In the genomic region with DNA sequence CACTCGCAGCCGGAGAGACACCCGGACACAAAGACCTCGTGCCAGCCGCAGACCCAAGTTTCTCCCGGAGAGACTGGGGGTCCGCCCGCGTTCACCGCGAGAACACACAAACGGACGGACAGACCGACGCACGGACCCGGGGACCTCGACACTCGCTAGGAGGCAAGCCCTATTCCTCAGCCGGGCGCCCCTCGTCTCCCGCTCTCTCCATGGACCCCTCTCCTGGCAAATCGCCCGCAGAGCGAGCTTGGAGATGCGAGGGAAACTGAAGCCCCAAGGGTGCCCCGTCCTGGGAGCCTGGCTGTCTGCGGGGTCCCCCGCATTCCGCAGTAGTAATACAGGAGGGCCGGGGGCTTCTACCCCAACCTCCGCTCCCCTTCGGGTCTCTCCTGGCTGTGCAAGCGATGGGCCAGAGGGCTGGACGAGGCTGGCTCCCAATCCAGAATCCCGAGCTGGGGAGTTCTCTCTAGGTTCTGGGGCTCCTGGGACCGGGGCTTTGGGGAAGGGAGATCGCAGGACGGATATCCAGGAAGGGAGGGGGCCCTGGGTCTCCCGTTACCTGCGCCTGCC, we compare ENCODE assay signal across 9 cellular contexts. TPM values are rescaled to one million over a fixed set of nuclear protein-coding genes. Genes with fewer than 3 reads are reported as not detected.
A peak's percentile ranks its signal among the peaks of the same experiment; 100 is the strongest.
DNase-seq lines count a peak whose midpoint lies in the region; ATAC-seq and TF ChIP-seq lines count a peak whose summit lies in the region.
"Had no signal": no experiment of that assay in that cellular context is flagged by ENCODE, and none has a peak within 500 bp of the region (broad histone marks: within the 10 kb centered on the region; RNA-seq: fewer than 3 reads in every experiment).

No MANE protein-coding gene starts in this region.

- peaks cover 54% of the 10 kb centered on the region for H3K27me3 Mint-ChIP-seq in activated T-helper 1 cell treated with anti-CD3 and anti-CD28 coated beads, Interleukin-12 subunit alpha, Interleukin-12 subunit beta, Interleukin-2, Interleukin-4 antibody, amounts not matched to agents 30 ng/mL and 10 ng/mL and 1 ng/mL, durations not matched to agents 14 hours and 24 hours and 36 hours (ENCODE audit: insufficient read depth)

- H3K4me1 ChIP-seq in right cardiac atrium (ENCODE audit: control insufficient read depth, insufficient read depth, low read length): peaks cover 2% of the 10 kb centered on the region
- peaks cover 0 to 35% (median 30%) of the 10 kb centered on the region in 4 donors for H3K4me1 ChIP-seq in sigmoid colon
- H3K4me1 ChIP-seq in thyroid gland: peaks cover 13 to 24% of the 10 kb centered on the region in 2 donors

- under 1% methylated on average over 42 of the region's 42 CpGs for WGBS in right cardiac atrium
- 1 to 4% methylated on average over 42 of the region's 42 CpGs for WGBS in sigmoid colon, 2 donors
- 0% methylated on average over 4 to 26 of the region's 42 CpGs for WGBS in thyroid gland, 2 donors

- DNase-seq in GM13977 (ENCODE audit: low spot score) (peak; percentile 46), SK-N-DZ (ENCODE audit: low spot score) (peak; percentile 23), right cardiac atrium (peak in 2 of 3 donors; percentile 51 to 53), sigmoid colon (no peak), superior temporal gyrus (ENCODE audit: extremely low spot score) (no peak), thyroid gland (no peak)
- DNase-seq in activated T-helper 1 cell treated with anti-CD3 and anti-CD28 coated beads, Interleukin-12 subunit alpha, Interleukin-12 subunit beta, Interleukin-2, Interleukin-4 antibody, amounts not matched to agents 30 ng/mL and 10 ng/mL and 1 ng/mL, durations not matched to agents 14 hours and 24 hours and 36 hours (ENCODE audit: low spot score): no peak
- DNase-seq: activated CD4-positive, CD25-positive, alpha-beta regulatory T cell treated with anti-CD3 and anti-CD28 coated beads, Interleukin-2, amount 50 U/mL, for 72 hours; NCI-H2107 had no signal

- no peaks in the 10 kb centered on the region for H3K36me3 Mint-ChIP-seq in activated T-helper 1 cell treated with anti-CD3 and anti-CD28 coated beads, Interleukin-12 subunit alpha, Interleukin-12 subunit beta, Interleukin-2, Interleukin-4 antibody, amounts not matched to agents 30 ng/mL and 10 ng/mL and 1 ng/mL, durations not matched to agents 14 hours and 24 hours and 36 hours (ENCODE audit: low read depth)

- no peaks in the 10 kb centered on the region for H3K27me3 ChIP-seq in right cardiac atrium (ENCODE audit: control insufficient read depth, insufficient read depth)
- peaks cover 39 to 85% (median 70%) of the 10 kb centered on the region in 3 donors for H3K27me3 ChIP-seq in sigmoid colon
- peaks cover 28% of the 10 kb centered on the region for H3K27me3 ChIP-seq in thyroid gland

- no peaks in the 10 kb centered on the region for H3K4me1 Mint-ChIP-seq in activated T-helper 1 cell treated with anti-CD3 and anti-CD28 coated beads, Interleukin-12 subunit alpha, Interleukin-12 subunit beta, Interleukin-2, Interleukin-4 antibody, amounts not matched to agents 30 ng/mL and 10 ng/mL and 1 ng/mL, durations not matched to agents 14 hours and 24 hours and 36 hours (ENCODE audit: low read depth)

- no peaks in the 10 kb centered on the region for H3K9me3 Mint-ChIP-seq in activated T-helper 1 cell treated with anti-CD3 and anti-CD28 coated beads, Interleukin-12 subunit alpha, Interleukin-12 subunit beta, Interleukin-2, Interleukin-4 antibody, amounts not matched to agents 30 ng/mL and 10 ng/mL and 1 ng/mL, durations not matched to agents 14 hours and 24 hours and 36 hours

- peak in 1 of 2 donors; percentile 12 for ATAC-seq in right cardiac atrium

- no peak overlapping the region for H3K27ac ChIP-seq in right cardiac atrium (ENCODE audit: low read length)
- H3K27ac ChIP-seq in sigmoid colon: no peak overlapping the region
- H3K27ac ChIP-seq in thyroid gland: no peak overlapping the region

- TF ChIP-seq CTCF in GM13977 (IDR thresholded peaks at IDR 0.05; ENCODE audit: extremely low read depth, insufficient read depth, missing control alignments): no peak
- no peak for TF ChIP-seq CTCF in sigmoid colon (IDR thresholded peaks at IDR 0.05)
- no peak for TF ChIP-seq CTCF in thyroid gland (IDR thresholded peaks at IDR 0.05)

- H3K4me3 ChIP-seq in right cardiac atrium (ENCODE audit: low read length): peak overlapping the region; percentile 48
- H3K4me3 ChIP-seq in sigmoid colon: peak overlapping the region; percentile 24 to 53 (median 42)
- H3K4me3 ChIP-seq in thyroid gland (replicated peaks in 1 of 3): peak overlapping the region in 1 of 3 donors; percentile 4

- no peak overlapping the region for H3K4me3 Mint-ChIP-seq in activated T-helper 1 cell treated with anti-CD3 and anti-CD28 coated beads, Interleukin-12 subunit alpha, Interleukin-12 subunit beta, Interleukin-2, Interleukin-4 antibody, amounts not matched to agents 30 ng/mL and 10 ng/mL and 1 ng/mL, durations not matched to agents 14 hours and 24 hours and 36 hours

- TF ChIP-seq EP300 in sigmoid colon (IDR thresholded peaks at IDR 0.05): no peak

- H3K9me3 ChIP-seq in right cardiac atrium (ENCODE audit: control insufficient read depth, low read length): no peaks in the 10 kb centered on the region
- H3K9me3 ChIP-seq in sigmoid colon: no peaks in the 10 kb centered on the region
- H3K9me3 ChIP-seq in thyroid gland: no peaks in the 10 kb centered on the region

- TF ChIP-seq POLR2A in sigmoid colon (IDR thresholded peaks at IDR 0.05) (no peak), thyroid gland (IDR thresholded peaks at IDR 0.05) (no peak)

- H3K36me3 ChIP-seq in sigmoid colon (no peaks in the 10 kb centered on the region), thyroid gland (no peaks in the 10 kb centered on the region)

- intact Hi-C loops in right cardiac atrium (cut with DNase I): no loop called here
- intact Hi-C loops in sigmoid colon (cut with DNase I): loop anchor here (5.0 kb wide), 1 partner anchor 171 kb away; no protein-coding TSS in a partner anchor
- intact Hi-C loops in thyroid gland (cut with DNase I): no loop called here
- intact Hi-C loops in activated T-helper 1 cell treated with anti-CD3 and anti-CD28 coated beads, Interleukin-12 subunit alpha, Interleukin-12 subunit beta, Interleukin-2, Interleukin-4 antibody, amounts not matched to agents 30 ng/mL and 10 ng/mL and 1 ng/mL, durations not matched to agents 14 hours and 24 hours and 36 hours (cut with micrococcal nuclease): no loop called here

- H3K27ac Mint-ChIP-seq in activated T-helper 1 cell treated with anti-CD3 and anti-CD28 coated beads, Interleukin-12 subunit alpha, Interleukin-12 subunit beta, Interleukin-2, Interleukin-4 antibody, amounts not matched to agents 30 ng/mL and 10 ng/mL and 1 ng/mL, durations not matched to agents 14 hours and 24 hours and 36 hours: no peak overlapping the region

- in situ Hi-C loops in GM13977 (cut with MboI; ENCODE audit: low pct_unique_long_range_greater_than_20kb, low sequenced_read_pairs, unreplicated experiment): no loop called here

RNA-seq across cellular contexts. Expression of a gene that starts 0.5 kb away (rescaled TPM):
- 9.6 and 11.0 TPM in 2 replicates for polyA plus RNA-seq in SK-N-DZ (2014; cell fraction: cytosol; rRNA removed)
- polyA plus RNA-seq in SK-N-DZ (2014; cell fraction: nucleus; rRNA removed): 15.0 and 21.0 TPM in 2 replicates
- not detected for total RNA-seq in right cardiac atrium
- polyA plus RNA-seq in right cardiac atrium: not detected
- 1 to 10 TPM in 1 of 4 donors, under 1 TPM in 2, not detected in 1; 0.36 to 1.9 (median 0.55) TPM for total RNA-seq in sigmoid colon
- polyA plus RNA-seq in sigmoid colon: under 1 TPM in 1 of 3 donors, not detected in 2; 0.32 TPM
- 1 to 10 TPM in 1 of 4 donors, not detected in 3; 1.4 TPM for total RNA-seq in thyroid gland
- not detected in 2 replicates for total RNA-seq in activated T-helper 1 cell treated with anti-CD3 and anti-CD28 coated beads, Interleukin-12 subunit alpha, Interleukin-12 subunit beta, Interleukin-2, Interleukin-4 antibody, amounts not matched to agents 30 ng/mL and 10 ng/mL and 1 ng/mL, durations not matched to agents 14 hours and 24 hours and 36 hours

Comparison
In these comparisons a context has a peak if more than half of its experiments do, and no peak if none do; other contexts are left out.
1. DNase-seq: peak in GM13977 (single experiment), SK-N-DZ (single experiment) and right cardiac atrium (2 of 3); none in sigmoid colon (single experiment), superior temporal gyrus (single experiment), thyroid gland (0 of 2) and activated T-helper 1 cell treated with anti-CD3 and anti-CD28 coated beads, Interleukin-12 subunit alpha, Interleukin-12 subunit beta, Interleukin-2, Interleukin-4 antibody, amounts not matched to agents 30 ng/mL and 10 ng/mL and 1 ng/mL, durations not matched to agents 14 hours and 24 hours and 36 hours (single experiment).